Comparison of ENCODE assay signal across 15 cellular contexts in genomic region chr3:11005686-11006256, GRCh38. TPM values are rescaled to one million over a fixed set of nuclear protein-coding genes. Genes with fewer than 3 reads are reported as not detected.
"Had no signal": no experiment of that assay in that cellular context is flagged by ENCODE, and none has a peak within 500 bp of the region (broad histone marks: within the 10 kb centered on the region; RNA-seq: fewer than 3 reads in every experiment).

No MANE protein-coding gene starts in this region.

- H3K4me3 ChIP-seq: body of pancreas, left lung had no signal

- H3K36me3 ChIP-seq: left lung had no signal

- H3K27me3 ChIP-seq: body of pancreas had no signal

- H3K9me3 Mint-ChIP-seq: activated naive CD4-positive, alpha-beta T cell treated with anti-CD3 and anti-CD28 coated beads, Interleukin-2, amount 10 ng/mL, durations not matched to agents 7 days and 5 days; activated T-helper 17 cell treated with anti-CD3 and anti-CD28 coated beads, Interleukin-2, amount 50 U/mL, for 72 hours; nephron progenitor cell had no signal

- H3K27ac Mint-ChIP-seq: activated naive CD4-positive, alpha-beta T cell treated with anti-CD3 and anti-CD28 coated beads, Interleukin-2, amount 10 ng/mL, durations not matched to agents 7 days and 5 days; activated T-helper 17 cell treated with anti-CD3 and anti-CD28 coated beads, Interleukin-2, amount 50 U/mL, for 72 hours; nephron progenitor cell; T-helper 17 cell had no signal

- H3K27ac ChIP-seq: body of pancreas, left lung had no signal

- DNase-seq: activated CD4-positive, alpha-beta T cell treated with anti-CD3 and anti-CD28 coated beads, Interleukin-2, amount 50 U/mL, for 1 hour; activated CD4-positive, CD25-positive, alpha-beta regulatory T cell; activated naive CD4-positive, alpha-beta T cell treated with anti-CD3 and anti-CD28 coated beads, Interleukin-2, amount 10 ng/mL, durations not matched to agents 7 days and 5 days; activated T-cell treated with anti-CD3 and anti-CD28 coated beads for 4 hours; body of pancreas; effector CD8-positive, alpha-beta T cell; left lung; mesenchymal stem cell; nephron progenitor cell; small intestine; T-helper 17 cell; trophoblast cell had no signal

- H3K4me1 ChIP-seq: left lung had no signal

- H3K36me3 Mint-ChIP-seq: activated naive CD4-positive, alpha-beta T cell treated with anti-CD3 and anti-CD28 coated beads, Interleukin-2, amount 10 ng/mL, durations not matched to agents 7 days and 5 days had no signal

- H3K4me3 Mint-ChIP-seq: activated naive CD4-positive, alpha-beta T cell treated with anti-CD3 and anti-CD28 coated beads, Interleukin-2, amount 10 ng/mL, durations not matched to agents 7 days and 5 days; activated T-helper 17 cell treated with anti-CD3 and anti-CD28 coated beads, Interleukin-2, amount 50 U/mL, for 72 hours; nephron progenitor cell; T-helper 17 cell had no signal

- ATAC-seq: activated T-helper 17 cell treated with anti-CD3 and anti-CD28 coated beads, Interleukin-2, amount 50 U/mL, for 72 hours; body of pancreas; left lung; T-helper 17 cell had no signal

- H3K4me1 Mint-ChIP-seq: activated naive CD4-positive, alpha-beta T cell treated with anti-CD3 and anti-CD28 coated beads, Interleukin-2, amount 10 ng/mL, durations not matched to agents 7 days and 5 days; activated T-helper 17 cell treated with anti-CD3 and anti-CD28 coated beads, Interleukin-2, amount 50 U/mL, for 72 hours had no signal

- H3K9me3 ChIP-seq: body of pancreas, left lung had no signal

RNA-seq across cellular contexts. Expression of gene SLC6A1, which starts 13.2 kb away (rescaled TPM):
- total RNA-seq: activated CD8-positive, alpha-beta memory T cell treated with anti-CD3 and anti-CD28 coated beads for 36 hours; activated T-helper 17 cell treated with anti-CD3 and anti-CD28 coated beads, Interleukin-2, amount 50 U/mL, for 72 hours; fibroblast of villous mesenchyme; T-helper 17 cell had no signal
